ENCODE assay signal across 26 cellular contexts in genomic region chr5:112445626-112446350, GRCh38. TPM values are rescaled to one million over a fixed set of nuclear protein-coding genes. Genes with fewer than 3 reads are reported as not detected.
DNase-seq lines count a peak whose midpoint lies in the region; ATAC-seq, FAIRE-seq and TF ChIP-seq lines count a peak whose summit lies in the region.
"Had no signal": no experiment of that assay in that cellular context is flagged by ENCODE, and none has a peak within 500 bp of the region (broad histone marks: within the 10 kb centered on the region; RNA-seq: fewer than 3 reads in every experiment).

No MANE protein-coding gene starts in this region.

- H3K4me1 Mint-ChIP-seq in MCF 10A (ENCODE audit: insufficient read depth, unreplicated experiment), result no peaks in the 10 kb centered on the region
- H3K4me1 Mint-ChIP-seq: CD14-positive monocyte; CD8-positive, alpha-beta memory T cell had no signal

- BruUV-seq in MCF 10A (replicated peaks; lab: Mats Ljungman, UMichigan), result no TSS peak

- H3K27ac ChIP-seq in breast epithelium (no peak overlapping the region), foreskin keratinocyte (no peak overlapping the region)
- H3K27ac ChIP-seq: A549; BLaER1 treated with 17β-estradiol and CSF1 and Interleukin-3, amounts not matched to agents 10 nM and 100 nM; GM23248 had no signal

- no peak overlapping the region for H3K27ac Mint-ChIP-seq in MCF 10A (ENCODE audit: low read depth, unreplicated experiment)
- H3K27ac Mint-ChIP-seq: CD14-positive monocyte; CD4-positive, alpha-beta T cell; CD8-positive, alpha-beta memory T cell had no signal

- TF ChIP-seq CTCF in MCF 10A (IDR thresholded peaks at IDR 0.05; ENCODE audit: unreplicated experiment), result no peak
- no peak for TF ChIP-seq CTCF in breast epithelium (IDR thresholded peaks at IDR 0.05)
- TF ChIP-seq CTCF in bronchial epithelial cell (IDR thresholded peaks at IDR 0.05; ENCODE audit: insufficient read depth, low read length, severe bottlenecking), result no peak
- TF ChIP-seq CTCF in foreskin keratinocyte (conservative IDR thresholded peaks at IDR 0.05), result no peak

- CTCF ChIA-PET in MCF 10A (lab: Yijun Ruan, JAX), result interaction anchor here (1.7 kb wide), 1 partner anchor 47 kb away, joined by 6 read pairs; no protein-coding TSS in a partner anchor

- no peaks in the 10 kb centered on the region for H3K27me3 Mint-ChIP-seq in MCF 10A (ENCODE audit: insufficient read depth, unreplicated experiment)
- H3K27me3 Mint-ChIP-seq: CD4-positive, alpha-beta T cell; CD8-positive, alpha-beta memory T cell had no signal

- H3K36me3 ChIP-seq in breast epithelium, result no peaks in the 10 kb centered on the region
- no peaks in the 10 kb centered on the region for H3K36me3 ChIP-seq in bronchial epithelial cell (ENCODE audit: control insufficient read depth, insufficient read depth, low read length)
- H3K36me3 ChIP-seq: BE2C; BLaER1 treated with 17β-estradiol and CSF1 and Interleukin-3, amounts not matched to agents 10 nM and 100 nM had no signal

- H3K9me3 Mint-ChIP-seq in MCF 10A (ENCODE audit: unreplicated experiment), result no peaks in the 10 kb centered on the region

- H3K4me1 ChIP-seq in breast epithelium (no peaks in the 10 kb centered on the region), foreskin keratinocyte (no peaks in the 10 kb centered on the region)
- H3K4me1 ChIP-seq: A549; BE2C; BLaER1 treated with 17β-estradiol and CSF1 and Interleukin-3, amounts not matched to agents 10 nM and 100 nM had no signal

- intact Hi-C loops in MCF 10A (cut with micrococcal nuclease), result no loop called here
- intact Hi-C loops in breast epithelium (cut with DNase I; ENCODE audit: low total_unique reads), result no loop called here

- no peaks in the 10 kb centered on the region for H3K27me3 ChIP-seq in breast epithelium
- peaks cover 2% of the 10 kb centered on the region for H3K27me3 ChIP-seq in bronchial epithelial cell (ENCODE audit: control insufficient read depth, insufficient read depth, low read length)
- peaks cover 9% of the 10 kb centered on the region for H3K27me3 ChIP-seq in foreskin keratinocyte
- H3K27me3 ChIP-seq: BLaER1 treated with 17β-estradiol and CSF1 and Interleukin-3, amounts not matched to agents 10 nM and 100 nM had no signal

- peaks cover under 1% of the 10 kb centered on the region for H3K36me3 Mint-ChIP-seq in MCF 10A (ENCODE audit: insufficient read depth, unreplicated experiment)
- H3K36me3 Mint-ChIP-seq: CD14-positive monocyte; CD8-positive, alpha-beta memory T cell had no signal

- H3K9me3 ChIP-seq in breast epithelium, result peaks cover 0 to under 1% of the 10 kb centered on the region in 2 donors
- H3K9me3 ChIP-seq: A549, BE2C had no signal

- no peak overlapping the region for H3K4me3 Mint-ChIP-seq in MCF 10A (ENCODE audit: unreplicated experiment)
- H3K4me3 Mint-ChIP-seq: CD14-positive monocyte; CD4-positive, alpha-beta T cell; CD8-positive, alpha-beta memory T cell; H9 had no signal

- POLR2A ChIA-PET in MCF 10A (lab: Yijun Ruan, JAX), result interaction anchor here (0.7 kb wide), 1 partner anchor 12 kb away, joined by 3 read pairs; no protein-coding TSS in a partner anchor

- DNase-seq in MCF 10A (ENCODE audit: unreplicated experiment) (peak; percentile 1), breast epithelium (ENCODE audit: low spot score in 2 of 2) (no peak), bronchial epithelial cell (ENCODE audit: low read depth) (peak; percentile 72), foreskin keratinocyte (peak; percentile 45 to 52), T-helper 1 cell (no peak)
- DNase-seq: 8988T; ACHN; AML-193; BE2C; CD4-positive, alpha-beta T cell; CD8-positive, alpha-beta memory T cell; DMS 273 treated with DMSO at 0.1 percent for 48 hours; DMS79; EL; GDM1; GM23248; H9 had no signal

- no peak for FAIRE-seq in bronchial epithelial cell (lab: Jason Lieb, UNC)
- FAIRE-seq: A549, D721Med, GM12878, GM19239 had no signal

- no peak for TF ChIP-seq POLR2A in breast epithelium (IDR thresholded peaks at IDR 0.05)

- H3K4me3 ChIP-seq in breast epithelium (no peak overlapping the region), bronchial epithelial cell (ENCODE audit: low read depth, low read length) (no peak overlapping the region)
- H3K4me3 ChIP-seq: A549; BLaER1 treated with 17β-estradiol and CSF1 and Interleukin-3, amounts not matched to agents 10 nM and 100 nM; GM12878; GM23248 had no signal

- ATAC-seq in foreskin keratinocyte (no peak), HG02938 (IDR thresholded peaks at IDR 0.05; ENCODE audit: unreplicated experiment) (no peak), HG02970 (IDR thresholded peaks at IDR 0.05; ENCODE audit: low FRiP score, unreplicated experiment) (no peak)
- ATAC-seq: A549, GM12878, HCT116 had no signal

RNA-seq across cellular contexts. Expression of gene EPB41L4A, which starts 26.7 kb away (rescaled TPM):
- total RNA-seq in MCF 10A (2022) (12.4 and 12.7 TPM in 2 replicates), breast epithelium (10 to 100 TPM; 22.0 to 25.9 (median 22.6) TPM), bronchial epithelial cell (5.3 and 8.3 TPM in 2 replicates), foreskin keratinocyte (2.5 and 9.3 TPM in 2 replicates)
- polyA plus RNA-seq in foreskin keratinocyte, result 0.88 and 2.6 TPM in 2 replicates

Comparison
In these comparisons a context has a peak if more than half of its experiments do, and no peak if none do; other contexts are left out.
1. DNase-seq: peak in MCF 10A (single experiment), bronchial epithelial cell (single experiment) and foreskin keratinocyte (2 of 2); none in breast epithelium (0 of 2) and T-helper 1 cell (0 of 5).